In genomic region chr1:77756052-77756754, GRCh38 we compare ENCODE assay signal across 14 cellular contexts. TPM values are rescaled to one million over a fixed set of nuclear protein-coding genes. Genes with fewer than 3 reads are reported as not detected.
A peak's percentile ranks its signal among the peaks of the same experiment; 100 is the strongest.
DNase-seq lines count a peak whose midpoint lies in the region; ATAC-seq and TF ChIP-seq lines count a peak whose summit lies in the region.
"Had no signal": no experiment of that assay in that cellular context is flagged by ENCODE, and none has a peak within 500 bp of the region (broad histone marks: within the 10 kb centered on the region; RNA-seq: fewer than 3 reads in every experiment).

No MANE protein-coding gene starts in this region.

- no peak for TF ChIP-seq CTCF in CD4-positive, alpha-beta T cell (IDR thresholded peaks at IDR 0.05)

- 100% methylated on average over 1 of the region's 1 CpG for WGBS in mesenchymal stem cell

- peak overlapping the region; percentile 87 for H3K27ac Mint-ChIP-seq in CD4-positive, alpha-beta T cell
- no peak overlapping the region for H3K27ac Mint-ChIP-seq in activated T-helper 1 cell treated with anti-CD3 and anti-CD28 coated beads, Interleukin-12 subunit alpha, Interleukin-12 subunit beta, Interleukin-2, Interleukin-4 antibody, amounts not matched to agents 30 ng/mL and 10 ng/mL and 1 ng/mL, durations not matched to agents 14 hours and 24 hours and 36 hours
- H3K27ac Mint-ChIP-seq: activated T-helper 2 cell treated with anti-CD3 and anti-CD28 coated beads, Interferon-gamma antibody, Interleukin-2, Interleukin-4, amounts not matched to agents 10 μg/mL and 5 μg/mL and 100 μg/mL, durations not matched to agents 14 hours and 24 hours and 36 hours had no signal

- intact Hi-C loops in CD4-positive, alpha-beta T cell (cut with DNase I, micrococcal nuclease) = loop anchor here (2.0 to 10.0 kb wide), 3 partner anchors 67 to 221 kb away; partner anchors contain the start of genes FUBP1 (in 1 of the 2) and ZZZ3 (in 1 of the 2)
- intact Hi-C loops in activated T-helper 1 cell treated with anti-CD3 and anti-CD28 coated beads, Interleukin-12 subunit alpha, Interleukin-12 subunit beta, Interleukin-2, Interleukin-4 antibody, amounts not matched to agents 30 ng/mL and 10 ng/mL and 1 ng/mL, durations not matched to agents 14 hours and 24 hours and 36 hours (cut with micrococcal nuclease) = loop anchor here (10.0 kb wide), 2 partner anchors 359 to 541 kb away; partner anchors contain the start of gene PIGK

- H3K14ac ChIP-seq in mesenchymal stem cell (ENCODE audit: low read length in 2 of 2) = no peak overlapping the region

- H4K91ac ChIP-seq in mesenchymal stem cell (ENCODE audit: low read length) = no peak overlapping the region

- no peaks in the 10 kb centered on the region for H3K9me3 ChIP-seq in CD4-positive, alpha-beta T cell (ENCODE audit: control insufficient read depth, low read length)
- no peaks in the 10 kb centered on the region for H3K9me3 ChIP-seq in mesenchymal stem cell (ENCODE audit: control insufficient read depth, low read length)

- H2BK15ac ChIP-seq in mesenchymal stem cell (ENCODE audit: low read depth, poor library complexity, severe bottlenecking) = no peak overlapping the region

- peaks cover 57% of the 10 kb centered on the region for H3K4me1 Mint-ChIP-seq in CD4-positive, alpha-beta T cell (ENCODE audit: low read depth)
- peaks cover 35% of the 10 kb centered on the region for H3K4me1 Mint-ChIP-seq in activated T-helper 1 cell treated with anti-CD3 and anti-CD28 coated beads, Interleukin-12 subunit alpha, Interleukin-12 subunit beta, Interleukin-2, Interleukin-4 antibody, amounts not matched to agents 30 ng/mL and 10 ng/mL and 1 ng/mL, durations not matched to agents 14 hours and 24 hours and 36 hours (ENCODE audit: low read depth)

- H3K4me3 ChIP-seq in mesenchymal stem cell (ENCODE audit: insufficient read depth in 1 of 2, low read depth in 1 of 2, low read length in 2 of 2) = peak overlapping the region in 1 of 2 experiments; percentile 97

- H2AK5ac ChIP-seq in mesenchymal stem cell (ENCODE audit: low read length, severe bottlenecking) = no peak overlapping the region

- no peak for DNase-seq in CD4-positive, alpha-beta T cell
- DNase-seq in activated T-helper 1 cell treated with anti-CD3 and anti-CD28 coated beads, Interleukin-12 subunit alpha, Interleukin-12 subunit beta, Interleukin-2, Interleukin-4 antibody, amounts not matched to agents 30 ng/mL and 10 ng/mL and 1 ng/mL, durations not matched to agents 14 hours and 24 hours and 36 hours (ENCODE audit: low spot score) = no peak
- DNase-seq in mesenchymal stem cell (no peak), dedifferentiated amniotic fluid mesenchymal stem cell (ENCODE audit: extremely low spot score) (no peak), HEK293T (ENCODE audit: extremely low spot score) (no peak)
- DNase-seq: GDM1; stimulated activated CD4-positive, alpha-beta T cell treated with anti-CD3 and anti-CD28 coated beads, Interleukin-4, amount 100 ng/mL, for 24 hours; stimulated activated naive CD4-positive, alpha-beta T cell had no signal

- no peak overlapping the region for H2BK12ac ChIP-seq in mesenchymal stem cell (ENCODE audit: low read length in 2 of 2)

- CTCF ChIA-PET in CD4-positive, alpha-beta T cell (lab: Charles Lee) = interaction anchor here (0.7 to 2.5 kb wide), 2 partner anchors 12 to 73 kb away, joined by 3 to 6 read pairs; partner anchors contain the start of gene ZZZ3
- CTCF ChIA-PET in HEK293T (lab: Yijun Ruan, JAX) = no interaction called here

- H3K4me3 Mint-ChIP-seq in CD4-positive, alpha-beta T cell = peak overlapping the region; percentile 90
- H3K4me3 Mint-ChIP-seq in activated T-helper 1 cell treated with anti-CD3 and anti-CD28 coated beads, Interleukin-12 subunit alpha, Interleukin-12 subunit beta, Interleukin-2, Interleukin-4 antibody, amounts not matched to agents 30 ng/mL and 10 ng/mL and 1 ng/mL, durations not matched to agents 14 hours and 24 hours and 36 hours = peak overlapping the region; percentile 3

- H3K36me3 ChIP-seq in mesenchymal stem cell (ENCODE audit: control insufficient read depth in 1 of 2, insufficient read depth in 2 of 2, low read depth in 1 of 2, low read length in 2 of 2) = peaks cover 0 to 3% of the 10 kb centered on the region in 2 experiments

- no peak overlapping the region for H3K4ac ChIP-seq in mesenchymal stem cell (ENCODE audit: low read depth in 1 of 2, low read length in 2 of 2)

- H3K23ac ChIP-seq in mesenchymal stem cell (ENCODE audit: low read length in 2 of 2) = no peak overlapping the region

- H3K4me1 ChIP-seq in mesenchymal stem cell (ENCODE audit: control insufficient read depth, insufficient read depth, low read depth, low read length) = no peaks in the 10 kb centered on the region

- no peak overlapping the region for H2BK120ac ChIP-seq in mesenchymal stem cell (ENCODE audit: low read depth, low read length)

- H3K27me3 ChIP-seq in CD4-positive, alpha-beta T cell (ENCODE audit: control insufficient read depth, insufficient read depth, low read length) = no peaks in the 10 kb centered on the region
- H3K27me3 ChIP-seq in mesenchymal stem cell (ENCODE audit: control insufficient read depth in 1 of 2, insufficient read depth in 1 of 2, low read length in 2 of 2) = no peaks in the 10 kb centered on the region

- H2BK5ac ChIP-seq in mesenchymal stem cell (ENCODE audit: low read depth, low read length, poor library complexity, severe bottlenecking) = no peak overlapping the region

- POLR2A ChIA-PET in CD4-positive, alpha-beta T cell (lab: Charles Lee) = interaction anchor here (1.4 to 2.1 kb wide), 3 partner anchors 23 to 222 kb away, joined by 5 to 10 read pairs (median 5); partner anchors contain the start of genes FUBP1, MIGA1 and ZZZ3
- POLR2A ChIA-PET in HEK293T (lab: Yijun Ruan, JAX) = interaction anchor here (1.0 to 1.1 kb wide), 2 partner anchors 14 to 223 kb away, joined by 3 read pairs; partner anchors contain the start of gene FUBP1

- no peak overlapping the region for H3K18ac ChIP-seq in mesenchymal stem cell (ENCODE audit: low read depth in 1 of 2, low read length in 2 of 2)

- ATAC-seq in CD4-positive, alpha-beta T cell (ENCODE audit: poor library complexity) = no peak
- ATAC-seq in GM21723 (IDR thresholded peaks at IDR 0.05; ENCODE audit: unreplicated experiment) = peak; percentile 16
- no peak for ATAC-seq in HG02938 (IDR thresholded peaks at IDR 0.05; ENCODE audit: unreplicated experiment)
- ATAC-seq in GM18520 (IDR thresholded peaks at IDR 0.05; ENCODE audit: unreplicated experiment) = no peak
- ATAC-seq: HCT116 had no signal

- H3K4me2 ChIP-seq in mesenchymal stem cell (ENCODE audit: low read length, poor library complexity, severe bottlenecking) = no peak overlapping the region

- H3K27me3 Mint-ChIP-seq in CD4-positive, alpha-beta T cell = no peaks in the 10 kb centered on the region
- peaks cover under 1% of the 10 kb centered on the region for H3K27me3 Mint-ChIP-seq in activated T-helper 1 cell treated with anti-CD3 and anti-CD28 coated beads, Interleukin-12 subunit alpha, Interleukin-12 subunit beta, Interleukin-2, Interleukin-4 antibody, amounts not matched to agents 30 ng/mL and 10 ng/mL and 1 ng/mL, durations not matched to agents 14 hours and 24 hours and 36 hours (ENCODE audit: insufficient read depth)

- no peak overlapping the region for H3K27ac ChIP-seq in CD4-positive, alpha-beta T cell (ENCODE audit: low read depth, low read length)
- no peak overlapping the region for H3K27ac ChIP-seq in mesenchymal stem cell (ENCODE audit: low read length, poor library complexity, severe bottlenecking)
- H3K27ac ChIP-seq: C4-2B had no signal

- H2AFZ ChIP-seq in mesenchymal stem cell (ENCODE audit: low read depth, low read length) = no peak overlapping the region

- peaks cover 2% of the 10 kb centered on the region for H3K79me1 ChIP-seq in mesenchymal stem cell (replicated peaks; ENCODE audit: low read length, poor library complexity, severe bottlenecking)

- H4K8ac ChIP-seq in mesenchymal stem cell (ENCODE audit: low read length) = no peak overlapping the region

- peak overlapping the region; percentile 98 for H3K9ac ChIP-seq in mesenchymal stem cell (ENCODE audit: low read length)

- H3K9me3 Mint-ChIP-seq in CD4-positive, alpha-beta T cell = no peaks in the 10 kb centered on the region
- no peaks in the 10 kb centered on the region for H3K9me3 Mint-ChIP-seq in activated T-helper 1 cell treated with anti-CD3 and anti-CD28 coated beads, Interleukin-12 subunit alpha, Interleukin-12 subunit beta, Interleukin-2, Interleukin-4 antibody, amounts not matched to agents 30 ng/mL and 10 ng/mL and 1 ng/mL, durations not matched to agents 14 hours and 24 hours and 36 hours
- H3K9me3 Mint-ChIP-seq: activated T-helper 2 cell treated with anti-CD3 and anti-CD28 coated beads, Interferon-gamma antibody, Interleukin-2, Interleukin-4, amounts not matched to agents 10 μg/mL and 5 μg/mL and 100 μg/mL, durations not matched to agents 14 hours and 24 hours and 36 hours had no signal

- H3K36me3 Mint-ChIP-seq in CD4-positive, alpha-beta T cell (ENCODE audit: low read depth) = peaks cover 9% of the 10 kb centered on the region
- H3K36me3 Mint-ChIP-seq in activated T-helper 1 cell treated with anti-CD3 and anti-CD28 coated beads, Interleukin-12 subunit alpha, Interleukin-12 subunit beta, Interleukin-2, Interleukin-4 antibody, amounts not matched to agents 30 ng/mL and 10 ng/mL and 1 ng/mL, durations not matched to agents 14 hours and 24 hours and 36 hours (ENCODE audit: low read depth) = peaks cover 5% of the 10 kb centered on the region

TF ChIP-seq in HEK293T, 16 proteins besides CTCF, POLR2A, EP300 and RAD21 (continues in another document):
- no peak for TF ChIP-seq PKNOX1 (IDR thresholded peaks at IDR 0.05)
- TF ChIP-seq ELF4 (IDR thresholded peaks at IDR 0.05) = no peak

RNA-seq across cellular contexts. Expression of gene USP33, which starts 3.4 kb away (rescaled TPM):
- 10 to 100 TPM; 69.7 to 71.6 TPM for total RNA-seq in CD4-positive, alpha-beta T cell
- total RNA-seq in activated T-helper 1 cell treated with anti-CD3 and anti-CD28 coated beads, Interleukin-12 subunit alpha, Interleukin-12 subunit beta, Interleukin-2, Interleukin-4 antibody, amounts not matched to agents 30 ng/mL and 10 ng/mL and 1 ng/mL, durations not matched to agents 14 hours and 24 hours and 36 hours = 49.9 and 53.1 TPM in 2 replicates
- 35.1 TPM for polyA plus RNA-seq in mesenchymal stem cell (2013, experiment 1 of 2)
- 36.3 TPM for polyA plus RNA-seq in mesenchymal stem cell (2013, experiment 2 of 2)

RNA-seq across cellular contexts. Expression of gene MIGA1, which starts 23.2 kb away (rescaled TPM):
- total RNA-seq in CD4-positive, alpha-beta T cell = 10 to 100 TPM; 12.2 to 15.8 TPM
- total RNA-seq in activated T-helper 1 cell treated with anti-CD3 and anti-CD28 coated beads, Interleukin-12 subunit alpha, Interleukin-12 subunit beta, Interleukin-2, Interleukin-4 antibody, amounts not matched to agents 30 ng/mL and 10 ng/mL and 1 ng/mL, durations not matched to agents 14 hours and 24 hours and 36 hours = 8.0 and 8.6 TPM in 2 replicates
- 8.0 TPM for polyA plus RNA-seq in mesenchymal stem cell (2013, experiment 1 of 2)
- polyA plus RNA-seq in mesenchymal stem cell (2013, experiment 2 of 2) = 8.1 TPM
